9 cellular contexts compared by ENCODE assay signal in genomic region chr11:75241036-75241905, GRCh38. TPM values are rescaled to one million over a fixed set of nuclear protein-coding genes. Genes with fewer than 3 reads are reported as not detected.
A peak's percentile ranks its signal among the peaks of the same experiment; 100 is the strongest.
DNase-seq lines count a peak whose midpoint lies in the region; ATAC-seq and FAIRE-seq lines count a peak whose summit lies in the region.
"Had no signal": no experiment of that assay in that cellular context is flagged by ENCODE, and none has a peak within 500 bp of the region (broad histone marks: within the 10 kb centered on the region; RNA-seq: fewer than 3 reads in every experiment).

No MANE protein-coding gene starts in this region.

- peak; percentile 84 for DNase-seq in Caki2 (ENCODE audit: low read depth)
- DNase-seq in HuH-7 (ENCODE audit: low spot score) = peak; percentile 90
- DNase-seq in RPMI7951 (ENCODE audit: low read depth) = peak; percentile 75
- DNase-seq in activated gamma-delta T cell treated with Interleukin-2 at 50 U/mL for 16 hours = peak; percentile 82
- peak; percentile 93 to 97 for DNase-seq in frontal cortex (ENCODE audit: low spot score in 2 of 2)
- DNase-seq in nucleus accumbens (lab: John Stamatoyannopoulos, UW) = peak in 45 of 56 donors; percentile 17 to 83 (median 62)

- in situ Hi-C loops in Caki2 (cut with HindIII; ENCODE audit: low pct_unique_long_range_greater_than_20kb, low sequenced_read_pairs) = no loop called here

- no peak overlapping the region for H3K9ac ChIP-seq in subcutaneous abdominal adipose tissue (ENCODE audit: low read length in 5 of 5)

- peaks cover 0 to 23% (median 10%) of the 10 kb centered on the region in 5 donors for H3K4me1 ChIP-seq in subcutaneous abdominal adipose tissue (ENCODE audit: control insufficient read depth in 5 of 5, insufficient read depth in 5 of 5, low read length in 5 of 5)

- peaks cover 0 to 2% (median 0%) of the 10 kb centered on the region in 5 donors for H3K9me3 ChIP-seq in subcutaneous abdominal adipose tissue (ENCODE audit: control insufficient read depth in 5 of 5, low read length in 5 of 5)

- no peaks in the 10 kb centered on the region for H3K36me3 ChIP-seq in subcutaneous abdominal adipose tissue (ENCODE audit: control insufficient read depth in 5 of 5, insufficient read depth in 5 of 5, low read length in 5 of 5)

- FAIRE-seq in frontal cortex (lab: Jason Lieb, UNC) = no peak
- FAIRE-seq: colon had no signal

- H3K4me3 ChIP-seq in subcutaneous abdominal adipose tissue (ENCODE audit: low read depth in 1 of 5, low read length in 5 of 5) = peak overlapping the region in 4 of 5 donors; percentile 52 to 65 (median 62)

- peaks cover 22 to 53% (median 38%) of the 10 kb centered on the region in 5 donors for H3K27me3 ChIP-seq in subcutaneous abdominal adipose tissue (ENCODE audit: control insufficient read depth in 5 of 5, insufficient read depth in 4 of 5, low read length in 5 of 5)

- peak; percentile 80 for ATAC-seq in GM21447 (IDR thresholded peaks at IDR 0.05; ENCODE audit: unreplicated experiment)

- no peak overlapping the region for H3K27ac ChIP-seq in subcutaneous abdominal adipose tissue (ENCODE audit: low read depth, low read length)

RNA-seq across cellular contexts. Expression of gene TPBGL, which starts 0.7 kb away (rescaled TPM):
- total RNA-seq in Caki2 (2014; rRNA removed; shearing (Covaris generic); ENCODE audit: low replicate concordance) = not detected in 2 replicates
- total RNA-seq in RPMI7951 (2014; rRNA removed; shearing (Covaris generic)) = not detected in 2 replicates
- not detected for total RNA-seq in frontal cortex
